8 cellular contexts compared by ENCODE assay signal in the genomic region with DNA sequence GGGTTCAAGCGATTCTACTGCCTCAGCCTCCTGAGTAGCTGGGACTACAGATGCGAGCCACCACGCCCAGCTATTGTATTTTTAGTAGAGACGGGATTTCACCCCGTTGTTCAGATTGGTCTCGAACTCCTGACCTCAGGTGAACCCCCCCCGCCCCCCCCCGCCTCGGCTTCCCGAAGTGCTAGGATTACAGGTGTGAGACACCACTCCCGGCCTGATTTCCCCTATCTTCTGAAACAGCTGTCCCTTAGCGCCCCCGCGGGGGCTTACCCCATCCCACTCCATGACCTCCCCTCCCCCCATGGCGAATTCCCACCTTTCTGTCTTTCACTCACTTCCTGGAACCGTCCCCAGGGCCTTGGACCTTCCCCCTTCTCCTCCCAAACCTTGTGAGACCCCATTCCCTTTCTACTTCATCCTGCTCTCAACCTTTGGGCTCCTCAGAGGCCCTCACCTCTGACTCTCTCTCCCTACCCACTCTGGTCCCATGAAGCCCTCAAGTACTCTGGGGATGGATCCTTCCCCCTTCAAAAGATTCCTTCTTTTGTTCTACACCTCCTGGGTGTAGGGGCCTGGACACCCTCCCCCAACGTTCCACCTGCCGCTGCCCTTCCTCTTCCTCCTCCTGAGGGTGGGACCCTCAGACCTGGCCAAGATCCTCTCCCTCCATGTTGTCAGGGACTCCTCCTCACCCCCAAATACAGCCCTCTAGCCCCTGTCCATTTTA. TPM values are rescaled to one million over a fixed set of nuclear protein-coding genes. Genes with fewer than 3 reads are reported as not detected.
DNase-seq lines count a peak whose midpoint lies in the region; ATAC-seq and TF ChIP-seq lines count a peak whose summit lies in the region.

No MANE protein-coding gene starts in this region.

- no peak for ATAC-seq in CD8-positive, alpha-beta T cell

- no peaks in the 10 kb centered on the region for H3K27me3 ChIP-seq in CD8-positive, alpha-beta T cell (ENCODE audit: insufficient read depth, low read length)
- no peaks in the 10 kb centered on the region for H3K27me3 ChIP-seq in OCI-LY1 (ENCODE audit: insufficient read depth, low read length)
- H3K27me3 ChIP-seq in neutrophil, result no peaks in the 10 kb centered on the region

- H3K27me3 Mint-ChIP-seq in CD8-positive, alpha-beta T cell (ENCODE audit: low read depth), result no peaks in the 10 kb centered on the region
- H3K27me3 Mint-ChIP-seq in endothelial cell (ENCODE audit: unreplicated experiment), result peaks cover 16% of the 10 kb centered on the region

- H3K4me3 ChIP-seq in CD8-positive, alpha-beta T cell (ENCODE audit: low read depth, low read length), result peak overlapping the region; percentile 69
- H3K4me3 ChIP-seq in OCI-LY1 (ENCODE audit: low read depth, low read length, poor library complexity, severe bottlenecking), result peak overlapping the region; percentile 89
- H3K4me3 ChIP-seq in neutrophil (ENCODE audit: low read depth in 1 of 2, low read length in 1 of 2), result peak overlapping the region; percentile 75 to 81

- H3K9me3 ChIP-seq in CD8-positive, alpha-beta T cell (ENCODE audit: low read length), result no peaks in the 10 kb centered on the region
- H3K9me3 ChIP-seq in OCI-LY1 (ENCODE audit: low read length) (no peaks in the 10 kb centered on the region), neutrophil (no peaks in the 10 kb centered on the region)

- H3K79me2 ChIP-seq in OCI-LY1 (ENCODE audit: insufficient read depth, low read length), result no peaks in the 10 kb centered on the region

- H3F3A ChIP-seq in OCI-LY1 (ENCODE audit: insufficient read depth, low read length), result no peaks in the 10 kb centered on the region

- intact Hi-C loops in CD8-positive, alpha-beta T cell (cut with DNase I, micrococcal nuclease), result loop anchor here (1.0 to 10.0 kb wide), 9 partner anchors 12 to 1437 kb away; a partner anchor contains a TSS

- no peak overlapping the region for H2AFZ ChIP-seq in OCI-LY1 (ENCODE audit: low read length)

- peak overlapping the region; percentile 89 for H3K4me3 Mint-ChIP-seq in CD8-positive, alpha-beta T cell
- H3K4me3 Mint-ChIP-seq in endothelial cell (ENCODE audit: unreplicated experiment), result peak overlapping the region; percentile 94

- peak overlapping the region; percentile 73 for H3K4me2 ChIP-seq in OCI-LY1 (ENCODE audit: low read length)

- peaks cover 29% of the 10 kb centered on the region for H3K4me1 Mint-ChIP-seq in CD8-positive, alpha-beta T cell (ENCODE audit: low read depth)
- H3K4me1 Mint-ChIP-seq in endothelial cell (ENCODE audit: unreplicated experiment), result peaks cover 21% of the 10 kb centered on the region

- H3K36me3 Mint-ChIP-seq in CD8-positive, alpha-beta T cell, result peaks cover 49% of the 10 kb centered on the region
- peaks cover 23% of the 10 kb centered on the region for H3K36me3 Mint-ChIP-seq in endothelial cell (ENCODE audit: low read depth, unreplicated experiment)

- CTCF ChIA-PET in CD8-positive, alpha-beta T cell (lab: Charles Lee), result interaction anchor here (0.9 to 3.3 kb wide), 13 partner anchors 12 to 118 kb away, joined by 3 to 22 read pairs (median 9); a partner anchor contains a TSS

- no peaks in the 10 kb centered on the region for H3K9me2 ChIP-seq in OCI-LY1 (ENCODE audit: low read depth, low read length)

- H3K4me1 ChIP-seq in CD8-positive, alpha-beta T cell (ENCODE audit: insufficient read depth, low read length), result peaks cover 8% of the 10 kb centered on the region
- H3K4me1 ChIP-seq in OCI-LY1 (ENCODE audit: insufficient read depth, low read length, severe bottlenecking) (peaks cover 18% of the 10 kb centered on the region), neutrophil (ENCODE audit: control insufficient read depth in 1 of 2, insufficient read depth in 1 of 2, low read depth in 1 of 2, low read length in 1 of 2) (peaks cover 22 to 31% of the 10 kb centered on the region in 2 experiments)

- POLR2A ChIA-PET in CD8-positive, alpha-beta T cell (lab: Charles Lee), result interaction anchor here (1.2 to 3.0 kb wide), 10 partner anchors 14 to 133 kb away, joined by 3 to 50 read pairs (median 14); a partner anchor contains a TSS

- peak overlapping the region; percentile 97 for H3K27ac ChIP-seq in CD8-positive, alpha-beta T cell (ENCODE audit: low read depth, low read length)
- H3K27ac ChIP-seq in OCI-LY1 (ENCODE audit: low read depth, low read length, poor library complexity, severe bottlenecking) (peak overlapping the region; percentile 94), neutrophil (peak overlapping the region; percentile 96)

- H3K9me3 Mint-ChIP-seq in CD8-positive, alpha-beta T cell, result no peaks in the 10 kb centered on the region
- no peaks in the 10 kb centered on the region for H3K9me3 Mint-ChIP-seq in endothelial cell (ENCODE audit: unreplicated experiment)

- peak overlapping the region; percentile 99 for H3K27ac Mint-ChIP-seq in CD8-positive, alpha-beta T cell
- H3K27ac Mint-ChIP-seq in endothelial cell (ENCODE audit: unreplicated experiment), result peak overlapping the region; percentile 91

- peaks cover 6% of the 10 kb centered on the region for H3K36me3 ChIP-seq in CD8-positive, alpha-beta T cell (ENCODE audit: insufficient read depth, low read length)
- H3K36me3 ChIP-seq in OCI-LY1 (ENCODE audit: insufficient read depth, low read length) (peaks cover 35% of the 10 kb centered on the region; the same call in 1 of the 2 replicates), neutrophil (peaks cover 60% of the 10 kb centered on the region)

- no peak for DNase-seq in CD8-positive, alpha-beta T cell
- DNase-seq in endothelial cell (ENCODE audit: low spot score) (no peak), HCEC 1CT (no peak), NCI-H446 (lab: John Stamatoyannopoulos, UW) (no peak), cortex of kidney (lab: John Stamatoyannopoulos, UW) (no peak), GOT3 (lab: John Stamatoyannopoulos, UW) (no peak)

- H3K9ac ChIP-seq in OCI-LY1 (ENCODE audit: low read length), result peak overlapping the region; percentile 91

- no peaks in the 10 kb centered on the region for H4K20me1 ChIP-seq in OCI-LY1 (ENCODE audit: insufficient read depth, low read length)

- no peak for TF ChIP-seq CTCF in CD8-positive, alpha-beta T cell (IDR thresholded peaks at IDR 0.05)
- no peak for TF ChIP-seq CTCF in OCI-LY1 (IDR thresholded peaks at IDR 0.05; ENCODE audit: low read length)
- no peak for TF ChIP-seq CTCF in endothelial cell (IDR thresholded peaks at IDR 0.05; ENCODE audit: unreplicated experiment)
- no peak for TF ChIP-seq CTCF in neutrophil (IDR thresholded peaks at IDR 0.05)

RNA-seq across cellular contexts. Expression of a gene that starts 0.9 kb away (rescaled TPM):
- total RNA-seq in CD8-positive, alpha-beta T cell, result 10 to 100 TPM; 39.9 to 41.0 TPM
- total RNA-seq in endothelial cell (ENCODE audit: unreplicated experiment), result 264 TPM

RNA-seq across cellular contexts. Expression of a gene that starts 1.5 kb away (rescaled TPM):
- total RNA-seq in CD8-positive, alpha-beta T cell, result 10 to 100 TPM; 98.1 to 98.2 TPM
- 138 TPM for total RNA-seq in endothelial cell (ENCODE audit: unreplicated experiment)

RNA-seq across cellular contexts. Expression of a gene that starts 13.5 kb away (rescaled TPM):
- 10 to 100 TPM; 13.4 to 14.6 TPM for total RNA-seq in CD8-positive, alpha-beta T cell
- 42.3 TPM for total RNA-seq in endothelial cell (ENCODE audit: unreplicated experiment)

RNA-seq across cellular contexts. Expression of a gene that starts 18.7 kb away (rescaled TPM):
- not detected for total RNA-seq in CD8-positive, alpha-beta T cell
- 0.38 TPM for total RNA-seq in endothelial cell (ENCODE audit: unreplicated experiment)

RNA-seq across cellular contexts. Expression of a gene that starts 21.1 kb away (rescaled TPM):
- 100 to 1,000 TPM; 111 to 117 TPM for total RNA-seq in CD8-positive, alpha-beta T cell
- 8.3 TPM for total RNA-seq in endothelial cell (ENCODE audit: unreplicated experiment)
